In genomic region chrX:45718676-45719075, GRCh38 we compare ENCODE assay signal across 12 cellular contexts.
DNase-seq lines count a peak whose midpoint lies in the region; ATAC-seq lines count a peak whose summit lies in the region.
"Had no signal": no experiment of that assay in that cellular context is flagged by ENCODE, and none has a peak within 500 bp of the region (broad histone marks: within the 10 kb centered on the region; RNA-seq: fewer than 3 reads in every experiment).

No MANE protein-coding gene starts in this region.

- no peak overlapping the region for H3K27ac ChIP-seq in substantia nigra (ENCODE audit: low read depth, low read length, poor library complexity, severe bottlenecking)
- H3K27ac ChIP-seq: BLaER1 treated with 17β-estradiol and CSF1 and Interleukin-3, amounts not matched to agents 10 nM and 100 nM had no signal

- no peak for ATAC-seq in activated naive CD8-positive, alpha-beta T cell treated with anti-CD3 and anti-CD28 coated beads, Interleukin-2, amount 50 U/mL, for 24 hours
- no peak for ATAC-seq in HG03378 (IDR thresholded peaks at IDR 0.05; ENCODE audit: unreplicated experiment)

- H3K27me3 Mint-ChIP-seq in activated naive CD8-positive, alpha-beta T cell treated with anti-CD3 and anti-CD28 coated beads, Interleukin-2, amount 50 U/mL, for 24 hours, result no peaks in the 10 kb centered on the region
- no peaks in the 10 kb centered on the region for H3K27me3 Mint-ChIP-seq in activated naive CD8-positive, alpha-beta T cell treated with anti-CD3 and anti-CD28 coated beads for 36 hours
- H3K27me3 Mint-ChIP-seq: CD4-positive, CD25-positive, alpha-beta regulatory T cell had no signal

- peak overlapping the region; percentile 76 for H3K27ac Mint-ChIP-seq in activated naive CD8-positive, alpha-beta T cell treated with anti-CD3 and anti-CD28 coated beads, Interleukin-2, amount 50 U/mL, for 24 hours
- no peak overlapping the region for H3K27ac Mint-ChIP-seq in activated naive CD8-positive, alpha-beta T cell treated with anti-CD3 and anti-CD28 coated beads for 36 hours
- H3K27ac Mint-ChIP-seq: CD4-positive, CD25-positive, alpha-beta regulatory T cell had no signal

- no peak overlapping the region for H3K4me3 Mint-ChIP-seq in activated naive CD8-positive, alpha-beta T cell treated with anti-CD3 and anti-CD28 coated beads, Interleukin-2, amount 50 U/mL, for 24 hours
- H3K4me3 Mint-ChIP-seq in activated naive CD8-positive, alpha-beta T cell treated with anti-CD3 and anti-CD28 coated beads for 36 hours, result no peak overlapping the region
- H3K4me3 Mint-ChIP-seq: CD4-positive, CD25-positive, alpha-beta regulatory T cell had no signal

- peaks cover 2% of the 10 kb centered on the region for H3K36me3 Mint-ChIP-seq in activated naive CD8-positive, alpha-beta T cell treated with anti-CD3 and anti-CD28 coated beads, Interleukin-2, amount 50 U/mL, for 24 hours (ENCODE audit: low read depth)
- H3K36me3 Mint-ChIP-seq in activated naive CD8-positive, alpha-beta T cell treated with anti-CD3 and anti-CD28 coated beads for 36 hours, result no peaks in the 10 kb centered on the region
- H3K36me3 Mint-ChIP-seq: CD4-positive, CD25-positive, alpha-beta regulatory T cell had no signal

- H3K4me1 Mint-ChIP-seq in activated naive CD8-positive, alpha-beta T cell treated with anti-CD3 and anti-CD28 coated beads, Interleukin-2, amount 50 U/mL, for 24 hours, result peaks cover 65% of the 10 kb centered on the region
- peaks cover 39% of the 10 kb centered on the region for H3K4me1 Mint-ChIP-seq in activated naive CD8-positive, alpha-beta T cell treated with anti-CD3 and anti-CD28 coated beads for 36 hours

- no peak for DNase-seq in activated naive CD8-positive, alpha-beta T cell treated with anti-CD3 and anti-CD28 coated beads, Interleukin-2, amount 50 U/mL, for 24 hours
- DNase-seq in activated naive CD8-positive, alpha-beta T cell treated with anti-CD3 and anti-CD28 coated beads for 36 hours, result no peak
- peak; percentile 11 for DNase-seq in NCI-H226
- DNase-seq in dermis blood vessel endothelial cell, result peak; percentile 24
- DNase-seq in SK-N-DZ (ENCODE audit: low spot score), result no peak
- no peak for DNase-seq in substantia nigra (lab: John Stamatoyannopoulos, UW)
- DNase-seq: ACHN; CD4-positive, CD25-positive, alpha-beta regulatory T cell; DMS53; GF-D8 had no signal

- no peaks in the 10 kb centered on the region for H3K9me3 Mint-ChIP-seq in activated naive CD8-positive, alpha-beta T cell treated with anti-CD3 and anti-CD28 coated beads, Interleukin-2, amount 50 U/mL, for 24 hours
- peaks cover 2% of the 10 kb centered on the region for H3K9me3 Mint-ChIP-seq in activated naive CD8-positive, alpha-beta T cell treated with anti-CD3 and anti-CD28 coated beads for 36 hours

Comparison
In these comparisons a context has a peak if more than half of its experiments do, and no peak if none do; other contexts are left out.
1. DNase-seq: peak in NCI-H226 (single experiment) and dermis blood vessel endothelial cell (single experiment); none in activated naive CD8-positive, alpha-beta T cell treated with anti-CD3 and anti-CD28 coated beads, Interleukin-2, amount 50 U/mL, for 24 hours (single experiment), activated naive CD8-positive, alpha-beta T cell treated with anti-CD3 and anti-CD28 coated beads for 36 hours (single experiment), SK-N-DZ (single experiment) and substantia nigra (0 of 49).